ENCODE assay signal across 1 cellular context in the genomic region with DNA sequence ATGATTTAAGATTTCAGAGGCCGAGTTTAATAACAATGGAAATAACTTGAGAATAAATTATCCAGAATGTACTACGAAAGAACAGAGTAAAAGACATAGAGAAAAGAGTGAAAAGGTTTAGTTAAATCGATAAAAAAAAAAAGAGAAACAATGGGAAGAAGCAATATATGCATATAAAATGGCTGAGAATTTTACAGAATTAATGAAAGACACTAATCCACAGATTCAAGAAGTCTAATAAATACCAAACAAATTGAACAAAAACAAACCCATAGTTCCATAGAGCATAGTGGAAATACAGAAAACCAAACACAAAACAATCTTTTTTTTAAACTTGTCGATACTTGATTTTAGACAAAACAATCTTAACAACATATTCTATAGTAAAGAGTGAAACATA.
TF ChIP-seq lines count a peak whose summit lies in the region.

No MANE protein-coding gene starts in this region.

TF ChIP-seq in GM23338, 12 proteins besides CTCF, POLR2A, EP300 and RAD21 (continued from another document):
- TF ChIP-seq, protein P1, sequence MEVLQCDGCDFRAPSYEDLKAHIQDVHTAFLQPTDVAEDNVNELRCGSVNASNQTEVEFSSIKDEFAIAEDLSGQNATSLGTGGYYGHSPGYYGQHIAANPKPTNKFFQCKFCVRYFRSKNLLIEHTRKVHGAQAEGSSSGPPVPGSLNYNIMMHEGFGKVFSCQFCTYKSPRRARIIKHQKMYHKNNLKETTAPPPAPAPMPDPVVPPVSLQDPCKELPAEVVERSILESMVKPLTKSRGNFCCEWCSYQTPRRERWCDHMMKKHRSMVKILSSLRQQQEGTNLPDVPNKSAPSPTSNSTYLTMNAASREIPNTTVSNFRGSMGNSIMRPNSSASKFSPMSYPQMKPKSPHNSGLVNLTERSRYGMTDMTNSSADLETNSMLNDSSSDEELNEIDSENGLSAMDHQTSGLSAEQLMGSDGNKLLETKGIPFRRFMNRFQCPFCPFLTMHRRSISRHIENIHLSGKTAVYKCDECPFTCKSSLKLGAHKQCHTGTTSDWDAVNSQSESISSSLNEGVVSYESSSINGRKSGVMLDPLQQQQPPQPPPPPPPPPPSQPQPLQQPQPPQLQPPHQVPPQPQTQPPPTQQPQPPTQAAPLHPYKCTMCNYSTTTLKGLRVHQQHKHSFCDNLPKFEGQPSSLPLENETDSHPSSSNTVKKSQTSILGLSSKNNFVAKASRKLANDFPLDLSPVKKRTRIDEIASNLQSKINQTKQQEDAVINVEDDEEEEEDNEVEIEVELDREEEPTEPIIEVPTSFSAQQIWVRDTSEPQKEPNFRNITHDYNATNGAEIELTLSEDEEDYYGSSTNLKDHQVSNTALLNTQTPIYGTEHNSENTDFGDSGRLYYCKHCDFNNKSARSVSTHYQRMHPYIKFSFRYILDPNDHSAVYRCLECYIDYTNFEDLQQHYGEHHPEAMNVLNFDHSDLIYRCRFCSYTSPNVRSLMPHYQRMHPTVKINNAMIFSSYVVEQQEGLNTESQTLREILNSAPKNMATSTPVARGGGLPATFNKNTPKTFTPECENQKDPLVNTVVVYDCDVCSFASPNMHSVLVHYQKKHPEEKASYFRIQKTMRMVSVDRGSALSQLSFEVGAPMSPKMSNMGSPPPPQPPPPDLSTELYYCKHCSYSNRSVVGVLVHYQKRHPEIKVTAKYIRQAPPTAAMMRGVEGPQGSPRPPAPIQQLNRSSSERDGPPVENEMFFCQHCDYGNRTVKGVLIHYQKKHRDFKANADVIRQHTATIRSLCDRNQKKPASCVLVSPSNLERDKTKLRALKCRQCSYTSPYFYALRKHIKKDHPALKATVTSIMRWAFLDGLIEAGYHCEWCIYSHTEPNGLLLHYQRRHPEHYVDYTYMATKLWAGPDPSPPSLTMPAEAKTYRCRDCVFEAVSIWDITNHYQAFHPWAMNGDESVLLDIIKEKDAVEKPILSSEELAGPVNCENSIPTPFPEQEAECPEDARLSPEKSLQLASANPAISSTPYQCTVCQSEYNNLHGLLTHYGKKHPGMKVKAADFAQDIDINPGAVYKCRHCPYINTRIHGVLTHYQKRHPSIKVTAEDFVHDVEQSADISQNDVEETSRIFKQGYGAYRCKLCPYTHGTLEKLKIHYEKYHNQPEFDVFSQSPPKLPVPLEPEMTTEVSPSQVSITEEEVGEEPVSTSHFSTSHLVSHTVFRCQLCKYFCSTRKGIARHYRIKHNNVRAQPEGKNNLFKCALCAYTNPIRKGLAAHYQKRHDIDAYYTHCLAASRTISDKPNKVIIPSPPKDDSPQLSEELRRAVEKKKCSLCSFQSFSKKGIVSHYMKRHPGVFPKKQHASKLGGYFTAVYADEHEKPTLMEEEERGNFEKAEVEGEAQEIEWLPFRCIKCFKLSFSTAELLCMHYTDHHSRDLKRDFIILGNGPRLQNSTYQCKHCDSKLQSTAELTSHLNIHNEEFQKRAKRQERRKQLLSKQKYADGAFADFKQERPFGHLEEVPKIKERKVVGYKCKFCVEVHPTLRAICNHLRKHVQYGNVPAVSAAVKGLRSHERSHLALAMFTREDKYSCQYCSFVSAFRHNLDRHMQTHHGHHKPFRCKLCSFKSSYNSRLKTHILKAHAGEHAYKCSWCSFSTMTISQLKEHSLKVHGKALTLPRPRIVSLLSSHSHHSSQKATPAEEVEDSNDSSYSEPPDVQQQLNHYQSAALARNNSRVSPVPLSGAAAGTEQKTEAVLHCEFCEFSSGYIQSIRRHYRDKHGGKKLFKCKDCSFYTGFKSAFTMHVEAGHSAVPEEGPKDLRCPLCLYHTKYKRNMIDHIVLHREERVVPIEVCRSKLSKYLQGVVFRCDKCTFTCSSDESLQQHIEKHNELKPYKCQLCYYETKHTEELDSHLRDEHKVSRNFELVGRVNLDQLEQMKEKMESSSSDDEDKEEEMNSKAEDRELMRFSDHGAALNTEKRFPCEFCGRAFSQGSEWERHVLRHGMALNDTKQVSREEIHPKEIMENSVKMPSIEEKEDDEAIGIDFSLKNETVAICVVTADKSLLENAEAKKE (CRISPR knock-in tag; IDR thresholded peaks at IDR 0.05) = no peak
- TF ChIP-seq EZH2phosphoT487 (IDR thresholded peaks at IDR 0.05; ENCODE audit: unreplicated experiment) (no peak), CREB1 (CRISPR knock-in tag; IDR thresholded peaks at IDR 0.05; ENCODE audit: low read depth) (no peak), NANOG (IDR thresholded peaks at IDR 0.05; ENCODE audit: borderline replicate concordance) (no peak), STAT1 (IDR thresholded peaks at IDR 0.05; ENCODE audit: unreplicated experiment) (no peak), EZH2 (IDR thresholded peaks at IDR 0.05; ENCODE audit: low read depth, unreplicated experiment) (no peak), ZNF114 (CRISPR knock-in tag; IDR thresholded peaks at IDR 0.05) (no peak)
- TF ChIP-seq, protein P2, sequence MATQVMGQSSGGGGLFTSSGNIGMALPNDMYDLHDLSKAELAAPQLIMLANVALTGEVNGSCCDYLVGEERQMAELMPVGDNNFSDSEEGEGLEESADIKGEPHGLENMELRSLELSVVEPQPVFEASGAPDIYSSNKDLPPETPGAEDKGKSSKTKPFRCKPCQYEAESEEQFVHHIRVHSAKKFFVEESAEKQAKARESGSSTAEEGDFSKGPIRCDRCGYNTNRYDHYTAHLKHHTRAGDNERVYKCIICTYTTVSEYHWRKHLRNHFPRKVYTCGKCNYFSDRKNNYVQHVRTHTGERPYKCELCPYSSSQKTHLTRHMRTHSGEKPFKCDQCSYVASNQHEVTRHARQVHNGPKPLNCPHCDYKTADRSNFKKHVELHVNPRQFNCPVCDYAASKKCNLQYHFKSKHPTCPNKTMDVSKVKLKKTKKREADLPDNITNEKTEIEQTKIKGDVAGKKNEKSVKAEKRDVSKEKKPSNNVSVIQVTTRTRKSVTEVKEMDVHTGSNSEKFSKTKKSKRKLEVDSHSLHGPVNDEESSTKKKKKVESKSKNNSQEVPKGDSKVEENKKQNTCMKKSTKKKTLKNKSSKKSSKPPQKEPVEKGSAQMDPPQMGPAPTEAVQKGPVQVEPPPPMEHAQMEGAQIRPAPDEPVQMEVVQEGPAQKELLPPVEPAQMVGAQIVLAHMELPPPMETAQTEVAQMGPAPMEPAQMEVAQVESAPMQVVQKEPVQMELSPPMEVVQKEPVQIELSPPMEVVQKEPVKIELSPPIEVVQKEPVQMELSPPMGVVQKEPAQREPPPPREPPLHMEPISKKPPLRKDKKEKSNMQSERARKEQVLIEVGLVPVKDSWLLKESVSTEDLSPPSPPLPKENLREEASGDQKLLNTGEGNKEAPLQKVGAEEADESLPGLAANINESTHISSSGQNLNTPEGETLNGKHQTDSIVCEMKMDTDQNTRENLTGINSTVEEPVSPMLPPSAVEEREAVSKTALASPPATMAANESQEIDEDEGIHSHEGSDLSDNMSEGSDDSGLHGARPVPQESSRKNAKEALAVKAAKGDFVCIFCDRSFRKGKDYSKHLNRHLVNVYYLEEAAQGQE (IDR thresholded peaks at IDR 0.05; ENCODE audit: unreplicated experiment) = no peak
- TF ChIP-seq, protein P3, sequence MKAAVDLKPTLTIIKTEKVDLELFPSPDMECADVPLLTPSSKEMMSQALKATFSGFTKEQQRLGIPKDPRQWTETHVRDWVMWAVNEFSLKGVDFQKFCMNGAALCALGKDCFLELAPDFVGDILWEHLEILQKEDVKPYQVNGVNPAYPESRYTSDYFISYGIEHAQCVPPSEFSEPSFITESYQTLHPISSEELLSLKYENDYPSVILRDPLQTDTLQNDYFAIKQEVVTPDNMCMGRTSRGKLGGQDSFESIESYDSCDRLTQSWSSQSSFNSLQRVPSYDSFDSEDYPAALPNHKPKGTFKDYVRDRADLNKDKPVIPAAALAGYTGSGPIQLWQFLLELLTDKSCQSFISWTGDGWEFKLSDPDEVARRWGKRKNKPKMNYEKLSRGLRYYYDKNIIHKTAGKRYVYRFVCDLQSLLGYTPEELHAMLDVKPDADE (IDR thresholded peaks at IDR 0.05) = no peak
